In the genomic region with DNA sequence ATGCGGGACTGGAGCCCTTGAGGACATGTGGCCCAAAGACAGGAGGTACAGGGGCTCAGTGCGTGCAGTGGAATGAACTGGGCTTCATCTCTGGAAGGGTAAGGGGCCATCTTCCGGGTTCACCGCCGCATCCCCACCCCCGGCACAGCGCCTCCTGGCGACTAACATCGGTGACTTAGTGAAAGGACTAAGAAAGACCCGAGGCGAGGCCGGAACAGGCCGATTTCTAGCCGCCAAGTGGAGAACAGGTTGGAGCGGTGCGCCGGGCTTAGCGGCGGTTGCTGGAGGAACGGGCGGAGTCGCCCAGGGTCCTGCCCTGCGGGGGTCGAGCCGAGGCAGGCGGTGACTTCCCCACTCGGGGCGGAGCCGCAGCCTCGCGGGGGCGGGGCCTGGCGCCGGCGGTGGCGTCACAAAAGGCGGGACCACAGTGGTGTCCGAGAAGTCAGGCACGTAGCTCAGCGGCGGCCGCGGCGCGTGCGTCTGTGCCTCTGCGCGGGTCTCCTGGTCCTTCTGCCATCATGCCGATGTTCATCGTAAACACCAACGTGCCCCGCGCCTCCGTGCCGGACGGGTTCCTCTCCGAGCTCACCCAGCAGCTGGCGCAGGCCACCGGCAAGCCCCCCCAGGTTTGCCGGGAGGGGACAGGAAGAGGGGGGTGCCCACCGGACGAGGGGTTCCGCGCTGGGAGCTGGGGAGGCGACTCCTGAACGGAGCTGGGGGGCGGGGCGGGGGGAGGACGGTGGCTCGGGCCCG, we compare ENCODE assay signal across 8 cellular contexts. TPM values are rescaled to one million over a fixed set of nuclear protein-coding genes. Genes with fewer than 3 reads are reported as not detected.
DNase-seq lines count a peak whose midpoint lies in the region; ATAC-seq and TF ChIP-seq lines count a peak whose summit lies in the region.

A gene (plus strand): TSS at position 427 of the 753 bp plus-strand sequence. CDS start 92 bp downstream, at position 519.

- H3K36me3 ChIP-seq in GM23338 (ENCODE audit: insufficient read depth) (peaks cover 6% of the 10 kb centered on the region), fibroblast of lung (ENCODE audit: control insufficient read depth, insufficient read depth, low read length) (peaks cover 17% of the 10 kb centered on the region)
- peaks cover 0 to 34% (median 0%) of the 10 kb centered on the region in 3 experiments for H3K36me3 ChIP-seq in naive thymus-derived CD4-positive, alpha-beta T cell (ENCODE audit: control insufficient read depth in 2 of 3, insufficient read depth in 3 of 3, low read length in 3 of 3)

- peak within 1 kb of the TSS; percentile 99 for H2AFZ ChIP-seq in GM23338
- H2AFZ ChIP-seq in fibroblast of lung (ENCODE audit: low read length), result peak within 1 kb of the TSS; percentile 93

- POLR2A ChIA-PET in naive thymus-derived CD4-positive, alpha-beta T cell (lab: Charles Lee), result interaction anchor here (0.7 to 3.9 kb wide), 17 partner anchors 17 to 661 kb away, joined by 3 to 67 read pairs (median 4); a partner anchor contains a TSS

- H4K20me1 ChIP-seq in GM23338 (replicated peaks; ENCODE audit: insufficient read depth) (peaks cover 7% of the 10 kb centered on the region), fibroblast of lung (ENCODE audit: control insufficient read depth, extremely low read depth, insufficient read depth, low read length) (no peaks in the 10 kb centered on the region)

- peaks cover 12% of the 10 kb centered on the region for H3K79me2 ChIP-seq in GM23338 (replicated peaks; ENCODE audit: insufficient read depth)
- H3K79me2 ChIP-seq in fibroblast of lung (ENCODE audit: control insufficient read depth, insufficient read depth, low read length), result peaks cover 18% of the 10 kb centered on the region

- peak within 1 kb of the TSS; percentile 92 for H3K4me3 Mint-ChIP-seq in GM23338
- H3K4me3 Mint-ChIP-seq in naive thymus-derived CD4-positive, alpha-beta T cell, result peak within 1 kb of the TSS; percentile 88 to 97 (median 94)
- peak within 1 kb of the TSS; percentile 95 to 99 for H3K4me3 Mint-ChIP-seq in stimulated activated naive B cell treated with anti-CD40 and anti-IgM and Interleukin-4, amounts not matched to agents 10 μg/mL and 1 μg/mL and 100 μg/mL, for 72 hours

- H3K36me3 Mint-ChIP-seq in GM23338 (ENCODE audit: low read depth), result peaks cover 61% of the 10 kb centered on the region
- H3K36me3 Mint-ChIP-seq in naive thymus-derived CD4-positive, alpha-beta T cell, result peaks cover 0 to 32% (median 4%) of the 10 kb centered on the region in 5 donors
- peaks cover 25 to 38% of the 10 kb centered on the region in 2 donors for H3K36me3 Mint-ChIP-seq in stimulated activated naive B cell treated with anti-CD40 and anti-IgM and Interleukin-4, amounts not matched to agents 10 μg/mL and 1 μg/mL and 100 μg/mL, for 72 hours

- H3K27me3 ChIP-seq in GM23338 (ENCODE audit: insufficient read depth), result no peaks in the 10 kb centered on the region
- no peaks in the 10 kb centered on the region for H3K27me3 ChIP-seq in fibroblast of lung (ENCODE audit: control insufficient read depth, insufficient read depth, low read length)
- no peaks in the 10 kb centered on the region for H3K27me3 ChIP-seq in naive thymus-derived CD4-positive, alpha-beta T cell (ENCODE audit: control insufficient read depth in 2 of 2, insufficient read depth in 2 of 2, low read length in 2 of 2)

- peak within 1 kb of the TSS; percentile 95 for H3K9ac ChIP-seq in fibroblast of lung (ENCODE audit: insufficient read depth, low read length)

- H3K4me1 Mint-ChIP-seq in GM23338, result peaks cover 38% of the 10 kb centered on the region
- H3K4me1 Mint-ChIP-seq in naive thymus-derived CD4-positive, alpha-beta T cell, result peaks cover 12 to 39% (median 30%) of the 10 kb centered on the region in 7 donors
- H3K4me1 Mint-ChIP-seq in stimulated activated naive B cell treated with anti-CD40 and anti-IgM and Interleukin-4, amounts not matched to agents 10 μg/mL and 1 μg/mL and 100 μg/mL, for 72 hours, result peaks cover 21 to 30% of the 10 kb centered on the region in 2 donors

- TF ChIP-seq CTCF in GM23338 (conservative IDR thresholded peaks at IDR 0.05; ENCODE audit: low read depth in 2 of 2) (peak; percentile 77 to 81), fibroblast of lung (conservative IDR thresholded peaks at IDR 0.05 in 1 of 2, IDR thresholded peaks at IDR 0.05 in 1 of 2; ENCODE audit: low read depth in 1 of 2, low read length in 2 of 2) (peak; percentile 78 to 80)

- peaks cover 30% of the 10 kb centered on the region for H3K9me3 Mint-ChIP-seq in GM23338
- H3K9me3 Mint-ChIP-seq in naive thymus-derived CD4-positive, alpha-beta T cell, result peaks cover 0 to 1% (median 0%) of the 10 kb centered on the region in 11 donors
- no peaks in the 10 kb centered on the region for H3K9me3 Mint-ChIP-seq in stimulated activated naive B cell treated with anti-CD40 and anti-IgM and Interleukin-4, amounts not matched to agents 10 μg/mL and 1 μg/mL and 100 μg/mL, for 72 hours

- intact Hi-C loops in naive thymus-derived CD4-positive, alpha-beta T cell (cut with micrococcal nuclease), result loop anchor here (1.0 to 5.0 kb wide), 10 partner anchors 20 to 752 kb away; a partner anchor contains a TSS

- peaks cover 40% of the 10 kb centered on the region for H3K27me3 Mint-ChIP-seq in GM23338 (ENCODE audit: insufficient read depth, low read depth, poor library complexity)
- no peaks in the 10 kb centered on the region for H3K27me3 Mint-ChIP-seq in naive thymus-derived CD4-positive, alpha-beta T cell
- H3K27me3 Mint-ChIP-seq in stimulated activated naive B cell treated with anti-CD40 and anti-IgM and Interleukin-4, amounts not matched to agents 10 μg/mL and 1 μg/mL and 100 μg/mL, for 72 hours, result no peaks in the 10 kb centered on the region

- peak; percentile 94 for DNase-seq in EL
- peak; percentile 98 for DNase-seq in GM23338 (ENCODE audit: low spot score)
- DNase-seq in LHCN-M2 (ENCODE audit: low read depth), result peak; percentile 92
- DNase-seq in RPMI8226, result peak; percentile 95
- DNase-seq in activated T-helper 1 cell treated with anti-CD3 and anti-CD28 coated beads, Interleukin-2, amount 50 U/mL, for 16 hours (ENCODE audit: low read depth in 1 of 2, low spot score in 1 of 2), result peak; percentile 85 to 95
- peak; percentile 88 to 90 for DNase-seq in fibroblast of lung (ENCODE audit: low read depth in 2 of 2)
- peak; percentile 88 to 100 (median 94) for DNase-seq in naive thymus-derived CD4-positive, alpha-beta T cell
- DNase-seq in stimulated activated naive B cell treated with anti-CD40 and anti-IgM and Interleukin-4, amounts not matched to agents 10 μg/mL and 1 μg/mL and 100 μg/mL, for 72 hours, result peak; percentile 98

- peaks cover 35% of the 10 kb centered on the region for H3F3A ChIP-seq in GM23338 (replicated peaks; ENCODE audit: low read depth)

- CTCF ChIA-PET in naive thymus-derived CD4-positive, alpha-beta T cell (lab: Charles Lee), result interaction anchor here (0.7 to 1.6 kb wide), 10 partner anchors 20 to 117 kb away, joined by 3 to 6 read pairs (median 3); a partner anchor contains a TSS

- H3K27ac ChIP-seq in GM23338 (ENCODE audit: low read depth) (peak within 1 kb of the TSS; percentile 96), fibroblast of lung (ENCODE audit: insufficient read depth, low read length) (peak within 1 kb of the TSS; percentile 96)
- peak within 1 kb of the TSS; percentile 93 for H3K27ac ChIP-seq in naive thymus-derived CD4-positive, alpha-beta T cell (ENCODE audit: low read depth, low read length)

- peaks cover 19% of the 10 kb centered on the region; the same call in 1 of the 2 replicates for H3K4me1 ChIP-seq in GM23338 (ENCODE audit: insufficient read depth)
- H3K4me1 ChIP-seq in fibroblast of lung (ENCODE audit: control insufficient read depth, extremely low read depth, insufficient read depth, low read length), result peaks cover 12% of the 10 kb centered on the region
- H3K4me1 ChIP-seq in naive thymus-derived CD4-positive, alpha-beta T cell (ENCODE audit: control insufficient read depth in 2 of 2, insufficient read depth in 2 of 2, low read length in 2 of 2), result peaks cover 16% of the 10 kb centered on the region in 2 donors

- H3K9me2 ChIP-seq in GM23338 (ENCODE audit: insufficient read depth), result no peaks in the 10 kb centered on the region

- H3K4me2 ChIP-seq in GM23338, result peak within 1 kb of the TSS; percentile 99
- peak within 1 kb of the TSS; percentile 96 for H3K4me2 ChIP-seq in fibroblast of lung (ENCODE audit: extremely low read depth, insufficient read depth, low read length)

- H3K4me3 ChIP-seq in GM23338, result peak within 1 kb of the TSS; percentile 99
- H3K4me3 ChIP-seq in fibroblast of lung (replicated peaks in 1 of 4; ENCODE audit: control extremely low read depth in 1 of 4, insufficient read depth in 1 of 4, low read depth in 3 of 4, low read length in 4 of 4), result peak within 1 kb of the TSS; percentile 72 to 84 (median 78)
- peak within 1 kb of the TSS; percentile 88 for H3K4me3 ChIP-seq in naive thymus-derived CD4-positive, alpha-beta T cell (ENCODE audit: low read length)

- peak within 1 kb of the TSS; percentile 99 for H3K27ac Mint-ChIP-seq in GM23338
- H3K27ac Mint-ChIP-seq in naive thymus-derived CD4-positive, alpha-beta T cell, result peak within 1 kb of the TSS; percentile 92 to 100 (median 97)
- H3K27ac Mint-ChIP-seq in stimulated activated naive B cell treated with anti-CD40 and anti-IgM and Interleukin-4, amounts not matched to agents 10 μg/mL and 1 μg/mL and 100 μg/mL, for 72 hours, result peak within 1 kb of the TSS; percentile 100

- ATAC-seq in GM23338, result peak; percentile 80
- peak; percentile 96 for ATAC-seq in naive thymus-derived CD4-positive, alpha-beta T cell
- peak; percentile 83 to 88 for ATAC-seq in stimulated activated naive B cell treated with anti-CD40 and anti-IgM and Interleukin-4, amounts not matched to agents 10 μg/mL and 1 μg/mL and 100 μg/mL, for 72 hours (replicated peaks)

- no peaks in the 10 kb centered on the region for H3K9me3 ChIP-seq in fibroblast of lung (ENCODE audit: control insufficient read depth, insufficient read depth, low read depth, low read length)
- H3K9me3 ChIP-seq in naive thymus-derived CD4-positive, alpha-beta T cell (ENCODE audit: control insufficient read depth in 2 of 3, low read length in 3 of 3), result no peaks in the 10 kb centered on the region

TF ChIP-seq in GM23338, 12 proteins besides CTCF, POLR2A, EP300 and RAD21 (continues in another document):
- peak; percentile 96 for TF ChIP-seq POLR2AphosphoS5 (IDR thresholded peaks at IDR 0.05; ENCODE audit: low read depth)
- no peak for TF ChIP-seq STAT1 (IDR thresholded peaks at IDR 0.05; ENCODE audit: unreplicated experiment)

RNA-seq across cellular contexts. Expression of the gene that starts here (rescaled TPM):
- total RNA-seq in GM23338 (2014; rRNA removed; shearing (Covaris generic)), result 800 and 881 TPM in 2 replicates
- polyA plus RNA-seq in GM23338 (2016; fragmentation: Nextera tagmentation; extraction: Ambion mirVana) (5,205 and 5,707 TPM in 2 replicates), fibroblast of lung (75.0 and 97.3 TPM in 2 replicates)
- total RNA-seq in LHCN-M2 (2014; rRNA removed) (512 and 577 TPM in 2 replicates), fibroblast of lung (168 and 283 TPM in 2 replicates)
- polyA plus RNA-seq in LHCN-M2 (2012), result 1,162 TPM
- polyA plus RNA-seq in fibroblast of lung (2012), result 687 and 812 TPM in 2 replicates
- 24.5 and 46.1 TPM in 2 replicates for polyA minus RNA-seq in fibroblast of lung (ENCODE audit: low replicate concordance)
- 1,000 to 10,000 TPM in 1 of 5 experiments, 100 to 1,000 TPM in 4; 179 to 1,010 (median 197) TPM for total RNA-seq in naive thymus-derived CD4-positive, alpha-beta T cell
- 1,000 to 10,000 TPM in 1 of 2 donors, 100 to 1,000 TPM in 1; 945 to 1,099 TPM for polyA plus RNA-seq in naive thymus-derived CD4-positive, alpha-beta T cell

Comparison
In these comparisons a context has a peak if more than half of its experiments do, and no peak if none do; other contexts are left out.
1. Peak in every context shown above with its lines: DNase-seq, ATAC-seq, H3K4me3 ChIP-seq and H3K27ac ChIP-seq.